Comparison of ENCODE assay signal across 18 cellular contexts in genomic region chr17:32803544-32803943, GRCh38.
"Had no signal": no experiment of that assay in that cellular context is flagged by ENCODE, and none has a peak within 500 bp of the region (broad histone marks: within the 10 kb centered on the region; RNA-seq: fewer than 3 reads in every experiment).

No MANE protein-coding gene starts in this region.

- H3K27me3 ChIP-seq: dorsolateral prefrontal cortex had no signal

- ATAC-seq: left lobe of liver, mucosa of descending colon, T-cell had no signal

- DNase-seq: activated CD4-positive, CD25-positive, alpha-beta regulatory T cell treated with anti-CD3 and anti-CD28 coated beads, Interleukin-2, amount 50 U/mL, for 72 hours; activated naive CD4-positive, alpha-beta T cell; activated naive CD8-positive, alpha-beta T cell treated with anti-CD3 and anti-CD28 coated beads, Interleukin-2, amount 10 ng/mL, durations not matched to agents 7 days and 5 days; anterior cingulate cortex; dorsolateral prefrontal cortex; endodermal cell; mucosa of descending colon; nucleus accumbens; posterior cingulate gyrus; SK-N-SH; stimulated activated CD4-positive, alpha-beta T cell treated with anti-CD3 and anti-CD28 coated beads, Interleukin-15, amount 100 ng/mL, for 24 hours; stimulated activated CD4-positive, alpha-beta T cell treated with anti-CD3 and anti-CD28 coated beads, Interleukin-4, amount 100 ng/mL, for 24 hours; stimulated activated naive CD4-positive, alpha-beta T cell treated with Interleukin-2 at 50 U/mL for 16 hours; T-cell; trophoblast cell had no signal

- H3K4me3 ChIP-seq: dorsolateral prefrontal cortex, mucosa of descending colon, skin epidermis had no signal

- FAIRE-seq: keratinocyte had no signal

- H3K9ac ChIP-seq: SK-N-SH had no signal

- H3K27ac ChIP-seq: dorsolateral prefrontal cortex had no signal

- H3K9me3 ChIP-seq: mucosa of descending colon, SK-N-SH had no signal
